In genomic region chr7:120989571-120990220, GRCh38 we compare ENCODE assay signal across 11 cellular contexts. TPM values are rescaled to one million over a fixed set of nuclear protein-coding genes. Genes with fewer than 3 reads are reported as not detected.
DNase-seq lines count a peak whose midpoint lies in the region; ATAC-seq and TF ChIP-seq lines count a peak whose summit lies in the region.
"Had no signal": no experiment of that assay in that cellular context is flagged by ENCODE, and none has a peak within 500 bp of the region (broad histone marks: within the 10 kb centered on the region; RNA-seq: fewer than 3 reads in every experiment).

No MANE protein-coding gene starts in this region.

- H3K9me3 ChIP-seq in PC-9 (ENCODE audit: insufficient read depth, low read depth) (no peaks in the 10 kb centered on the region), neural progenitor cell (ENCODE audit: low read depth) (no peaks in the 10 kb centered on the region), A673 (ENCODE audit: low read depth, low read length, poor library complexity, severe bottlenecking) (no peaks in the 10 kb centered on the region)

- TF ChIP-seq CTCF in PC-9 (conservative IDR thresholded peaks at IDR 0.05) (no peak), fibroblast of the aortic adventitia (IDR thresholded peaks at IDR 0.05; ENCODE audit: insufficient read depth, low read length) (no peak), neural progenitor cell (IDR thresholded peaks at IDR 0.05) (no peak), A673 (conservative IDR thresholded peaks at IDR 0.05; ENCODE audit: low read depth, low read length) (no peak)

- BruUV-seq in PC-9 (replicated peaks; lab: Mats Ljungman, UMichigan) (no TSS peak), A673 (replicated peaks; lab: Mats Ljungman, UMichigan) (no TSS peak)

- H3F3A ChIP-seq in PC-9 (ENCODE audit: insufficient read depth, low read depth) (no peaks in the 10 kb centered on the region), neural progenitor cell (ENCODE audit: low read depth) (no peaks in the 10 kb centered on the region)

- H3K9me2 ChIP-seq in PC-9 (ENCODE audit: insufficient read depth): peaks cover 3% of the 10 kb centered on the region; the same call in 1 of the 2 replicates

- no peak overlapping the region for H3K27ac ChIP-seq in PC-9
- no peak overlapping the region for H3K27ac ChIP-seq in neural progenitor cell
- no peak overlapping the region for H3K27ac ChIP-seq in A673 (ENCODE audit: low read depth, low read length, poor library complexity, severe bottlenecking)

- H3K4me3 ChIP-seq in PC-9 (no peak overlapping the region), fibroblast of the aortic adventitia (ENCODE audit: low read depth, low read length) (peak overlapping the region; percentile 79), neural progenitor cell (no peak overlapping the region), A673 (ENCODE audit: low read depth, low read length, poor library complexity, severe bottlenecking) (no peak overlapping the region)

- H3K4me1 ChIP-seq in PC-9 (replicated peaks; ENCODE audit: insufficient read depth) (peaks cover 10% of the 10 kb centered on the region), neural progenitor cell (peaks cover 10% of the 10 kb centered on the region), A673 (ENCODE audit: insufficient read depth, low read length, poor library complexity, severe bottlenecking) (peaks cover 40% of the 10 kb centered on the region)

- H3K9ac ChIP-seq in neural progenitor cell: no peak overlapping the region

- peaks cover 14% of the 10 kb centered on the region for H3K4me1 Mint-ChIP-seq in neural progenitor cell

- peaks cover 4% of the 10 kb centered on the region for H3K27me3 Mint-ChIP-seq in neural progenitor cell (ENCODE audit: insufficient read depth, low read depth)

- no peaks in the 10 kb centered on the region for H3K9me3 Mint-ChIP-seq in neural progenitor cell
- H3K9me3 Mint-ChIP-seq: T-cell had no signal

- H3K27ac Mint-ChIP-seq in neural progenitor cell: no peak overlapping the region
- H3K27ac Mint-ChIP-seq: T-cell had no signal

- no peaks in the 10 kb centered on the region for H3K27me3 ChIP-seq in PC-9 (ENCODE audit: insufficient read depth, low read depth)
- peaks cover 40% of the 10 kb centered on the region for H3K27me3 ChIP-seq in neural progenitor cell
- no peaks in the 10 kb centered on the region for H3K27me3 ChIP-seq in A673 (replicated peaks; ENCODE audit: insufficient read depth, low read depth, low read length, poor library complexity)

- peak overlapping the region; percentile 80 for H3K4me3 Mint-ChIP-seq in neural progenitor cell

- no peaks in the 10 kb centered on the region for H3K36me3 Mint-ChIP-seq in neural progenitor cell
- H3K36me3 Mint-ChIP-seq: T-cell had no signal

- H4K20me1 ChIP-seq in PC-9 (ENCODE audit: insufficient read depth) (no peaks in the 10 kb centered on the region), neural progenitor cell (ENCODE audit: low read depth) (no peaks in the 10 kb centered on the region)

- intact Hi-C loops in PC-9 (cut with micrococcal nuclease; ENCODE audit: unreplicated experiment) (loop anchor here (5.0 to 10.0 kb wide), 2 partner anchors 345 to 558 kb away; no protein-coding TSS in a partner anchor), A673 (cut with micrococcal nuclease; ENCODE audit: unreplicated experiment) (loop anchor here (10.0 kb wide), 2 partner anchors 345 to 555 kb away; no protein-coding TSS in a partner anchor)

- H2AFZ ChIP-seq in PC-9 (no peak overlapping the region), neural progenitor cell (replicated peaks) (no peak overlapping the region)

- DNase-seq in A172 (ENCODE audit: low spot score) (peak; percentile 20), PC-9 (no peak), fibroblast of the aortic adventitia (ENCODE audit: low read depth) (peak; percentile 77), neural progenitor cell (ENCODE audit: low spot score) (no peak), DMS153 (lab: John Stamatoyannopoulos, UW) (no peak), A673 (ENCODE audit: low spot score) (no peak)
- DNase-seq: NCI-H1092; stimulated activated CD4-positive, alpha-beta T cell treated with anti-CD3 and anti-CD28 coated beads, Interleukin-4, amount 100 ng/mL, for 4 hours; T-cell had no signal

- POLR2A ChIA-PET in PC-9 (lab: Charles Lee; ENCODE audit: unreplicated experiment): no interaction called here
- POLR2A ChIA-PET in A673 (lab: Charles Lee; ENCODE audit: low non-redundant PET): no interaction called here

- no peaks in the 10 kb centered on the region for H3K36me3 ChIP-seq in PC-9 (ENCODE audit: low read depth)
- no peaks in the 10 kb centered on the region for H3K36me3 ChIP-seq in neural progenitor cell
- H3K36me3 ChIP-seq in A673 (ENCODE audit: insufficient read depth, low read length, poor library complexity, severe bottlenecking): no peaks in the 10 kb centered on the region

- ATAC-seq in GM18498 (IDR thresholded peaks at IDR 0.05; ENCODE audit: unreplicated experiment) (no peak), GM18519 (IDR thresholded peaks at IDR 0.05; ENCODE audit: low FRiP score, unreplicated experiment) (no peak)
- ATAC-seq: T-cell had no signal

- H3K4me2 ChIP-seq in PC-9 (peak overlapping the region; percentile 76; the same call in 1 of the 2 replicates), neural progenitor cell (no peak overlapping the region)

- CTCF ChIA-PET in PC-9 (lab: Charles Lee): interaction anchor here (0.6 to 4.1 kb wide), 3 partner anchors 82 to 92 kb away, joined by 4 to 25 read pairs (median 4); no protein-coding TSS in a partner anchor
- CTCF ChIA-PET in A673 (lab: Charles Lee): no interaction called here

- H3K79me2 ChIP-seq in PC-9 (ENCODE audit: low read depth) (no peaks in the 10 kb centered on the region), neural progenitor cell (ENCODE audit: low read depth) (no peaks in the 10 kb centered on the region)

RNA-seq across cellular contexts. Expression of gene CPED1, which starts 1.2 kb away (rescaled TPM):
- 18.0 and 18.4 TPM in 2 replicates for total RNA-seq in A172 (2014; rRNA removed; shearing (Covaris generic))
- total RNA-seq in PC-9 (2021) (1.2 and 2.4 TPM in 2 replicates), fibroblast of the aortic adventitia (ENCODE audit: low replicate concordance) (30.0 and 119 TPM in 2 replicates), neural progenitor cell (ENCODE audit: low replicate concordance) (not detected in 2 replicates), A673 (2021) (0.15 TPM in 1 of 2 replicates, not detected in the other)

RNA-seq across cellular contexts. Expression of gene ING3, which starts 39.1 kb away (rescaled TPM):
- 19.7 and 32.2 TPM in 2 replicates for total RNA-seq in A172 (2014; rRNA removed; shearing (Covaris generic))
- total RNA-seq in PC-9 (2021) (10.9 and 16.4 TPM in 2 replicates), fibroblast of the aortic adventitia (ENCODE audit: low replicate concordance) (6.7 and 26.3 TPM in 2 replicates), neural progenitor cell (ENCODE audit: low replicate concordance) (19.0 and 32.0 TPM in 2 replicates), A673 (2021) (12.1 and 16.1 TPM in 2 replicates)

Comparison
In these comparisons a context has a peak if more than half of its experiments do, and no peak if none do; other contexts are left out.
1. DNase-seq: peak in A172 (single experiment) and fibroblast of the aortic adventitia (single experiment); none in PC-9 (0 of 2), neural progenitor cell (single experiment), DMS153 (single experiment) and A673 (single experiment).